ENCODE assay signal across 3 cellular contexts in the genomic region with DNA sequence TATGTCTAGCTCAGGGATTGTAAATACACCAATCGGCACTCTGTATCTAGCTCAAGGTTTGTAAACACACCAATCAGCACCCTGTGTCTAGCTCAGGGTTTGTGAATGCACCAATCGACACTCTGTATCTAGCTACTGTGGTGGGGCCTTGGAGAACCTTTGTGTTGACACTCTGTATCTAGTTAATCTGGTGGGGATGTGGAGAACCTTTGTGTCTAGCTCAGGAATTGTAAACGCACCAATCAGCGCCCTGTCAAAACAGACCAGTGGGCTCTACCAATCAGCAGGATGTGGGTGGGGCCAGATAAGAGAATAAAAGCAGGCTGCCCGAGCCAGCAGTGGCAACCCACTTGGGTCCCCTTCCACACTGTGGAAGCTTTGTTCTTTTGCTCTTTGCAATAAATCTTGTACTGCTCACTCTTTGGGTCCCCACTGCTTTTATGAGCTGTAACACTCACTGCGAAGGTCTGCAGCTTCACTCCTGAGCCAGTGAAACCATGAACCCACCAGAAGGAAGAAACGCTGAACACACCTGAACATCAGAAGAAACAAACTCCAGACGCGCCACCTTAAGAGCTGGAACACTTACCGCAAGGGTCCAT. TPM values are rescaled to one million over a fixed set of nuclear protein-coding genes. Genes with fewer than 3 reads are reported as not detected.
"Had no signal": no experiment of that assay in that cellular context is flagged by ENCODE, and none has a peak within 500 bp of the region (broad histone marks: within the 10 kb centered on the region; RNA-seq: fewer than 3 reads in every experiment).

No MANE protein-coding gene starts in this region.

RNA-seq across cellular contexts. Expression of a gene that starts 12.5 kb away (rescaled TPM):
- total RNA-seq: HT1080 had no signal

RNA-seq across cellular contexts. Expression of a gene that starts 33.4 kb away (rescaled TPM):
- total RNA-seq: HT1080, IMR-90 had no signal
- polyA plus RNA-seq: GM23248 had no signal
